ENCODE assay signal across 22 cellular contexts in genomic region chr7:30241767-30242166, GRCh38. TPM values are rescaled to one million over a fixed set of nuclear protein-coding genes. Genes with fewer than 3 reads are reported as not detected.
DNase-seq lines count a peak whose midpoint lies in the region; ATAC-seq and TF ChIP-seq lines count a peak whose summit lies in the region.
"Had no signal": no experiment of that assay in that cellular context is flagged by ENCODE, and none has a peak within 500 bp of the region (broad histone marks: within the 10 kb centered on the region; RNA-seq: fewer than 3 reads in every experiment).

No MANE protein-coding gene starts in this region.

- H3K9me3 Mint-ChIP-seq in osteocyte (ENCODE audit: unreplicated experiment): no peaks in the 10 kb centered on the region

- no peaks in the 10 kb centered on the region for H3K36me3 Mint-ChIP-seq in osteocyte (ENCODE audit: unreplicated experiment)
- H3K36me3 Mint-ChIP-seq: activated CD8-positive, alpha-beta memory T cell treated with anti-CD3 and anti-CD28 coated beads, Interleukin-2, amount 10 ng/mL, durations not matched to agents 7 days and 5 days had no signal

- POLR2A ChIA-PET in RWPE1 (lab: Yijun Ruan, JAX; ENCODE audit: low non-redundant PET): no interaction called here

- H3K27ac ChIP-seq in RWPE1: peak overlapping the region; percentile 41; the same call in 1 of the 2 replicates
- H3K27ac ChIP-seq: C4-2B, spleen, thoracic aorta had no signal

- H3K27me3 Mint-ChIP-seq in osteocyte (ENCODE audit: unreplicated experiment): peaks cover 25% of the 10 kb centered on the region

- CTCF ChIA-PET in RWPE1 (lab: Yijun Ruan, JAX): interaction anchor here (1.0 kb wide), 1 partner anchor 69 kb away, joined by 3 read pairs; no protein-coding TSS in a partner anchor

- TF ChIP-seq CTCF in RWPE1 (conservative IDR thresholded peaks at IDR 0.05; ENCODE audit: low read depth) (no peak), fibroblast of the aortic adventitia (IDR thresholded peaks at IDR 0.05; ENCODE audit: insufficient read depth, low read length) (no peak), osteocyte (IDR thresholded peaks at IDR 0.05) (no peak)

- H3K4me1 Mint-ChIP-seq in osteocyte (ENCODE audit: unreplicated experiment): peaks cover 22% of the 10 kb centered on the region
- H3K4me1 Mint-ChIP-seq: activated CD4-positive, alpha-beta T cell treated with anti-CD3 and anti-CD28 coated beads, Interleukin-2, amount 10 ng/mL, durations not matched to agents 24 days and 14 days had no signal

- H3K4me3 Mint-ChIP-seq in osteocyte (ENCODE audit: unreplicated experiment): no peak overlapping the region
- H3K4me3 Mint-ChIP-seq: activated CD4-positive, alpha-beta T cell treated with anti-CD3 and anti-CD28 coated beads, Interleukin-2, amount 10 ng/mL, durations not matched to agents 24 days and 14 days; activated CD8-positive, alpha-beta memory T cell treated with anti-CD3 and anti-CD28 coated beads, Interleukin-2, amount 10 ng/mL, durations not matched to agents 7 days and 5 days; activated naive CD8-positive, alpha-beta T cell; IgD-negative memory B cell; naive thymus-derived CD4-positive, alpha-beta T cell had no signal

- ATAC-seq in GM18868 (IDR thresholded peaks at IDR 0.05; ENCODE audit: unreplicated experiment) (peak; percentile 41), HG02938 (IDR thresholded peaks at IDR 0.05; ENCODE audit: unreplicated experiment) (peak; percentile 45)
- ATAC-seq: activated CD8-positive, alpha-beta memory T cell treated with anti-CD3 and anti-CD28 coated beads, Interleukin-2, amount 10 ng/mL, durations not matched to agents 7 days and 5 days; naive thymus-derived CD4-positive, alpha-beta T cell had no signal

- peak; percentile 87 for DNase-seq in RWPE1 (ENCODE audit: low spot score)
- DNase-seq in fibroblast of the aortic adventitia (ENCODE audit: low read depth): peak; percentile 14
- DNase-seq in osteocyte (ENCODE audit: extremely low spot score, unreplicated experiment): no peak
- DNase-seq in NCI-H1694 (lab: John Stamatoyannopoulos, UW): no peak
- DNase-seq in NCI-H1105 (lab: John Stamatoyannopoulos, UW): no peak
- no peak for DNase-seq in NCI-H774 (lab: John Stamatoyannopoulos, UW)
- DNase-seq: activated CD4-positive, alpha-beta T cell treated with anti-CD3 and anti-CD28 coated beads, Interleukin-2, amount 10 ng/mL, durations not matched to agents 24 days and 14 days; activated CD8-positive, alpha-beta memory T cell treated with anti-CD3 and anti-CD28 coated beads, Interleukin-2, amount 10 ng/mL, durations not matched to agents 7 days and 5 days; EL; mesenchymal stem cell; naive thymus-derived CD4-positive, alpha-beta T cell; occipital lobe; spleen; stimulated activated CD4-positive, alpha-beta T cell treated with anti-CD3 and anti-CD28 coated beads, Interleukin-4, amount 100 ng/mL, for 1 hour; stimulated activated naive CD4-positive, alpha-beta T cell treated with Interleukin-2 at 50 U/mL for 16 hours; T-helper 1 cell had no signal

- H3K27ac Mint-ChIP-seq in osteocyte (ENCODE audit: unreplicated experiment): no peak overlapping the region
- H3K27ac Mint-ChIP-seq: activated CD4-positive, alpha-beta T cell treated with anti-CD3 and anti-CD28 coated beads, Interleukin-2, amount 10 ng/mL, durations not matched to agents 24 days and 14 days; activated CD8-positive, alpha-beta memory T cell treated with anti-CD3 and anti-CD28 coated beads, Interleukin-2, amount 10 ng/mL, durations not matched to agents 7 days and 5 days; activated naive CD8-positive, alpha-beta T cell; IgD-negative memory B cell had no signal

- no peak overlapping the region for H3K4me3 ChIP-seq in fibroblast of the aortic adventitia (ENCODE audit: low read depth, low read length)
- H3K4me3 ChIP-seq: spleen, thoracic aorta had no signal

RNA-seq across cellular contexts. Expression of gene ZNRF2, which starts 42.6 kb away (rescaled TPM):
- total RNA-seq in fibroblast of the aortic adventitia (ENCODE audit: low replicate concordance) (5.8 and 8.2 TPM in 2 replicates), osteocyte (6.8 TPM in 2 replicates)

Comparison
In these comparisons a context has a peak if more than half of its experiments do, and no peak if none do; other contexts are left out.
1. DNase-seq: peak in RWPE1 (single experiment) and fibroblast of the aortic adventitia (single experiment); none in osteocyte (single experiment), NCI-H1694 (single experiment), NCI-H1105 (single experiment) and NCI-H774 (single experiment).